8 cellular contexts compared by ENCODE assay signal in the genomic region with DNA sequence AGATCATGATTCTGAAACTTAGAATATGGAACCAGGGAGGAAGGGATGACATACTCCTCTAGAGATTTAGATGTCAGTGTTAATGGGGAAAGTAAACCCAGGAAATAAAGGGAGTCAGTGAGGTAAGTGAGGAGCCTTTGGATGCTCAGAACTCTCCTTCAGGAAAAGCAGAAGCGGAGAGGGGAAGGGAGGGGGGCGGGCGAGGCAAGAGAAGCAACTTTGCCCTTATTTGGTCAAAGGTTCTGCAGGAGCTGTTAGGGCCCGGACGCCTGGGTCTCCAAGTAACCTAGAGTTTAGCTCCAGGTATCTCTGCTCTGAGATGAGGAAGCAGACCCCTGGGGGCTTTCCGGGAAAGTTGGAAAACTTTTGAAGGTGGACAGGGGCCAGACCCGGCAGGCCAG. TPM values are rescaled to one million over a fixed set of nuclear protein-coding genes. Genes with fewer than 3 reads are reported as not detected.
DNase-seq lines count a peak whose midpoint lies in the region; ATAC-seq and TF ChIP-seq lines count a peak whose summit lies in the region.

No MANE protein-coding gene starts in this region.

- POLR2A ChIA-PET in A673 (lab: Charles Lee; ENCODE audit: low non-redundant PET) (no interaction called here), HEK293 (lab: Yijun Ruan, JAX) (interaction anchor here (0.7 to 17.9 kb wide), 7 partner anchors 8 to 157 kb away, joined by 3 to 358 read pairs (median 7); partner anchors contain the start of genes INCA1, KIF1C, RNF167 and SLC25A11)

- H3K4me3 ChIP-seq in A673 (ENCODE audit: low read depth, low read length, poor library complexity, severe bottlenecking), result peak overlapping the region; percentile 100
- peak overlapping the region; percentile 97 for H3K4me3 ChIP-seq in HEK293 (ENCODE audit: low read depth, low read length)
- peak overlapping the region; percentile 91 for H3K4me3 ChIP-seq in kidney epithelial cell (ENCODE audit: low read depth, low read length)
- H3K4me3 ChIP-seq in transverse colon, result peak overlapping the region; percentile 52 to 100 (median 84)

- DNase-seq in A673 (ENCODE audit: low spot score) (peak; percentile 43), kidney epithelial cell (ENCODE audit: low read depth) (no peak), transverse colon (no peak), caudate nucleus (lab: John Stamatoyannopoulos, UW) (no peak)
- peak in 1 of 2 donors; percentile 76 for DNase-seq in activated naive CD4-positive, alpha-beta T cell treated with anti-CD3 and anti-CD28 coated beads, Interleukin-2, amount 50 U/mL, for 72 hours (ENCODE audit: low spot score in 2 of 2)
- no peak for DNase-seq in stimulated activated CD4-positive, alpha-beta T cell treated with anti-CD3 and anti-CD28 coated beads, Interleukin-4, amount 100 ng/mL, for 1 hour

- TF ChIP-seq EP300 in transverse colon (IDR thresholded peaks at IDR 0.05; ENCODE audit: low read depth), result no peak

- intact Hi-C loops in A673 (cut with micrococcal nuclease; ENCODE audit: unreplicated experiment), result no loop called here
- intact Hi-C loops in transverse colon (cut with DNase I; ENCODE audit: low total_unique reads), result no loop called here

- no peak for TF ChIP-seq CTCF in A673 (conservative IDR thresholded peaks at IDR 0.05; ENCODE audit: low read depth, low read length)
- TF ChIP-seq CTCF in HEK293 (tag by site-specific recombination; IDR thresholded peaks at IDR 0.05), result no peak
- no peak for TF ChIP-seq CTCF in kidney epithelial cell (IDR thresholded peaks at IDR 0.05; ENCODE audit: insufficient read depth, low read length, poor library complexity, severe bottlenecking)
- TF ChIP-seq CTCF in transverse colon (IDR thresholded peaks at IDR 0.05), result no peak

- no peaks in the 10 kb centered on the region for H3K9me3 ChIP-seq in A673 (ENCODE audit: low read depth, low read length, poor library complexity, severe bottlenecking)
- no peaks in the 10 kb centered on the region for H3K9me3 ChIP-seq in HEK293 (ENCODE audit: control insufficient read depth, insufficient read depth, low read depth, low read length)
- no peaks in the 10 kb centered on the region for H3K9me3 ChIP-seq in transverse colon

- H3K27ac Mint-ChIP-seq in activated naive CD4-positive, alpha-beta T cell treated with anti-CD3 and anti-CD28 coated beads, Interleukin-2, amount 50 U/mL, for 72 hours, result peak overlapping the region; percentile 84 to 98

- no TSS peak for BruUV-seq in A673 (replicated peaks; lab: Mats Ljungman, UMichigan)

- H3K9me3 Mint-ChIP-seq in activated naive CD4-positive, alpha-beta T cell treated with anti-CD3 and anti-CD28 coated beads, Interleukin-2, amount 50 U/mL, for 72 hours, result no peaks in the 10 kb centered on the region

- H3K27me3 ChIP-seq in A673 (replicated peaks; ENCODE audit: insufficient read depth, low read depth, low read length, poor library complexity), result no peaks in the 10 kb centered on the region
- H3K27me3 ChIP-seq in kidney epithelial cell (ENCODE audit: control insufficient read depth, insufficient read depth, low read length), result no peaks in the 10 kb centered on the region
- H3K27me3 ChIP-seq in transverse colon, result no peaks in the 10 kb centered on the region

- no peak for TF ChIP-seq POLR2A in transverse colon (IDR thresholded peaks at IDR 0.05)

- H3K36me3 ChIP-seq in A673 (ENCODE audit: insufficient read depth, low read length, poor library complexity, severe bottlenecking), result peaks cover 41% of the 10 kb centered on the region
- H3K36me3 ChIP-seq in HEK293 (ENCODE audit: control insufficient read depth in 2 of 2, insufficient read depth in 1 of 2, low read length in 2 of 2), result peaks cover 33 to 53% of the 10 kb centered on the region in 2 experiments
- H3K36me3 ChIP-seq in kidney epithelial cell (ENCODE audit: control insufficient read depth, insufficient read depth, low read length), result peaks cover 1% of the 10 kb centered on the region
- H3K36me3 ChIP-seq in transverse colon, result peaks cover 0 to 6% (median 0%) of the 10 kb centered on the region in 4 donors

- 0% methylated on average over 7 of the region's 7 CpGs; no CpG with 5 or more reads in 1 of the 2 donors for WGBS in transverse colon (ENCODE audit: low coverage in 1 of 2), 2 donors

- in situ Hi-C loops in transverse colon (cut with MboI; ENCODE audit: low pct_ligation_motif_present in 1 of 4, low pct_unique_long_range_greater_than_20kb in 1 of 4, low sequenced_read_pairs in 3 of 4), result no loop called here

- peak overlapping the region; percentile 99 for H3K27ac ChIP-seq in A673 (ENCODE audit: low read depth, low read length, poor library complexity, severe bottlenecking)
- peak overlapping the region; percentile 99 for H3K27ac ChIP-seq in HEK293 (ENCODE audit: extremely low read depth, low read depth, low read length)
- H3K27ac ChIP-seq in transverse colon, result peak overlapping the region; percentile 95 to 100 (median 100)
- H3K27ac ChIP-seq in caudate nucleus (ENCODE audit: low read depth, low read length), result no peak overlapping the region

- ATAC-seq in activated naive CD4-positive, alpha-beta T cell treated with anti-CD3 and anti-CD28 coated beads, Interleukin-2, amount 50 U/mL, for 72 hours, result no peak
- ATAC-seq in GM21576 (IDR thresholded peaks at IDR 0.05; ENCODE audit: unreplicated experiment), result no peak

- peaks cover 50 to 58% of the 10 kb centered on the region in 2 donors for H3K36me3 Mint-ChIP-seq in activated naive CD4-positive, alpha-beta T cell treated with anti-CD3 and anti-CD28 coated beads, Interleukin-2, amount 50 U/mL, for 72 hours

- CTCF ChIA-PET in A673 (lab: Charles Lee), result interaction anchor here (0.5 kb wide), 1 partner anchor 114 kb away, joined by 3 read pairs; no protein-coding TSS in a partner anchor
- CTCF ChIA-PET in HEK293 (lab: Yijun Ruan, JAX), result interaction anchor here (0.5 to 2.5 kb wide), 3 partner anchors 38 to 1559 kb away, joined by 4 to 11 read pairs (median 6); partner anchors contain the start of gene CAMTA2

- H3K4me1 ChIP-seq in A673 (ENCODE audit: insufficient read depth, low read length, poor library complexity, severe bottlenecking) (peaks cover 36% of the 10 kb centered on the region), HEK293 (ENCODE audit: control insufficient read depth, insufficient read depth, low read length) (peaks cover 21% of the 10 kb centered on the region), transverse colon (peaks cover 30 to 63% (median 40%) of the 10 kb centered on the region in 4 donors)

TF ChIP-seq in HEK293, 187 proteins besides CTCF, POLR2A, EP300 and RAD21:
- TF ChIP-seq RBAK (tag by site-specific recombination; IDR thresholded peaks at IDR 0.05), result no peak
- TF ChIP-seq PRDM1 (tag by site-specific recombination; IDR thresholded peaks at IDR 0.05), result peak; percentile 86
- no peak for TF ChIP-seq ZNF114 (tag by site-specific recombination; IDR thresholded peaks at IDR 0.05)
- TF ChIP-seq ZNF324 (tag by site-specific recombination; IDR thresholded peaks at IDR 0.05), result no peak
- TF ChIP-seq, protein P1, sequence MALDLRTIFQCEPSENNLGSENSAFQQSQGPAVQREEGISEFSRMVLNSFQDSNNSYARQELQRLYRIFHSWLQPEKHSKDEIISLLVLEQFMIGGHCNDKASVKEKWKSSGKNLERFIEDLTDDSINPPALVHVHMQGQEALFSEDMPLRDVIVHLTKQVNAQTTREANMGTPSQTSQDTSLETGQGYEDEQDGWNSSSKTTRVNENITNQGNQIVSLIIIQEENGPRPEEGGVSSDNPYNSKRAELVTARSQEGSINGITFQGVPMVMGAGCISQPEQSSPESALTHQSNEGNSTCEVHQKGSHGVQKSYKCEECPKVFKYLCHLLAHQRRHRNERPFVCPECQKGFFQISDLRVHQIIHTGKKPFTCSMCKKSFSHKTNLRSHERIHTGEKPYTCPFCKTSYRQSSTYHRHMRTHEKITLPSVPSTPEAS (tag by site-specific recombination; IDR thresholded peaks at IDR 0.05), result no peak
- no peak for TF ChIP-seq GFI1B (tag by site-specific recombination; IDR thresholded peaks at IDR 0.05)
- TF ChIP-seq ZNF366 (tag by site-specific recombination; conservative IDR thresholded peaks at IDR 0.05), result 0 out of 2 replicates have a peak, but pooled peaks have one; percentile 8
- no peak for TF ChIP-seq HOXC10 (CRISPR knock-in tag; IDR thresholded peaks at IDR 0.05)
- TF ChIP-seq ZNF600 (tag by site-specific recombination; IDR thresholded peaks at IDR 0.05), result no peak
- TF ChIP-seq WT1 (tag by site-specific recombination; IDR thresholded peaks at IDR 0.05), result 0 out of 2 replicates have a peak, but pooled peaks have one; percentile 26

RNA-seq across cellular contexts. Expression of gene PFN1, which starts 1.3 kb away (rescaled TPM):
- 1,021 and 1,026 TPM in 2 replicates for total RNA-seq in A673 (2021)
- total RNA-seq in activated naive CD4-positive, alpha-beta T cell treated with anti-CD3 and anti-CD28 coated beads, Interleukin-2, amount 50 U/mL, for 72 hours, result 1,000 to 10,000 TPM; 1,929 to 1,966 TPM
- total RNA-seq in kidney epithelial cell, result 1,484 and 2,015 TPM in 2 replicates
- total RNA-seq in transverse colon, result 1,000 to 10,000 TPM in 1 of 4 donors, 100 to 1,000 TPM in 3; 743 to 1,049 (median 945) TPM

RNA-seq across cellular contexts. Expression of gene ENO3, which starts 3.9 kb away (rescaled TPM):
- total RNA-seq in A673 (2021) (12.3 and 16.6 TPM in 2 replicates), kidney epithelial cell (3.5 and 5.8 TPM in 2 replicates), transverse colon (100 to 1,000 TPM in 1 of 4 donors, 10 to 100 TPM in 1, 1 to 10 TPM in 2; 2.5 to 211 (median 12.9) TPM)
- 10 to 100 TPM; 32.1 to 47.9 TPM for total RNA-seq in activated naive CD4-positive, alpha-beta T cell treated with anti-CD3 and anti-CD28 coated beads, Interleukin-2, amount 50 U/mL, for 72 hours

RNA-seq across cellular contexts. Expression of gene RNF167, which starts 6.9 kb away (rescaled TPM):
- total RNA-seq in A673 (2021), result 77.3 and 78.8 TPM in 2 replicates
- 100 to 1,000 TPM; 188 to 241 TPM for total RNA-seq in activated naive CD4-positive, alpha-beta T cell treated with anti-CD3 and anti-CD28 coated beads, Interleukin-2, amount 50 U/mL, for 72 hours
- 44.1 and 66.0 TPM in 2 replicates for total RNA-seq in kidney epithelial cell
- total RNA-seq in transverse colon, result 100 to 1,000 TPM in 1 of 4 donors, 10 to 100 TPM in 3; 57.2 to 348 (median 73.7) TPM

RNA-seq across cellular contexts. Expression of gene SLC25A11, which starts 7.2 kb away (rescaled TPM):
- total RNA-seq in A673 (2021) (113 and 129 TPM in 2 replicates), kidney epithelial cell (37.2 and 44.7 TPM in 2 replicates), transverse colon (100 to 1,000 TPM in 1 of 4 donors, 10 to 100 TPM in 3; 62.4 to 120 (median 83.9) TPM)
- total RNA-seq in activated naive CD4-positive, alpha-beta T cell treated with anti-CD3 and anti-CD28 coated beads, Interleukin-2, amount 50 U/mL, for 72 hours, result 10 to 100 TPM; 69.4 to 89.1 TPM

RNA-seq across cellular contexts. Expression of gene GP1BA, which starts 14.9 kb away (rescaled TPM):
- total RNA-seq in A673 (2021), result not detected in 2 replicates
- not detected for total RNA-seq in activated naive CD4-positive, alpha-beta T cell treated with anti-CD3 and anti-CD28 coated beads, Interleukin-2, amount 50 U/mL, for 72 hours
- total RNA-seq in kidney epithelial cell, result not detected in 2 replicates
- not detected for total RNA-seq in transverse colon
